In the genomic region with DNA sequence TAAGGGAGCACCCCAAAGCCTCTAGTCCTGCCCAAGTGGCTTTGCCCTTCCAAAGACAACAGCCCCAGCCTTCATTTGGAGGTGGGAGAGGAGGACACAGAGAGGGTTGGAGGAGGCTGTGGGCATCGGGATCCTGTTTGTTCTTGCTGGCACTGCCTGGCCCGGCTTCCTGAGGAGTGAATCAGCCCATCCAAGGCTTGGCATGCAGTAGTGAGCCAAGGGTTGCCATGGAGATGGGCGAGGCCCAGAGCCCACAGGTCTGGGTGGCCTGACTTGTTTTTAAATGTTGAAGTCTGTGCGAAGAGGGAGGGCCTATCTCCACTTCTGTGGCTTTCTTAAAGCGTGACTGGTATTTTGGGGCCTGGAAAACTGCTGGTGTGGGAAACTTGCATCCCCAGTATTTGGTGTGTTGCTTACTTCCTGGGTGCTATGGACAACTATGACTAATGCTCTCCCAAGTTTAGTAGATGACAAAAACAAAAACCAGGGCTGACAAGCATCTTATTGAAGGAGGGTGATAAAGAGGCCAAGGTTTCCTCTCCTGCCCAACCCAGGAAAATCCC, we compare ENCODE assay signal across 8 cellular contexts. TPM values are rescaled to one million over a fixed set of nuclear protein-coding genes. Genes with fewer than 3 reads are reported as not detected.
A peak's percentile ranks its signal among the peaks of the same experiment; 100 is the strongest.
DNase-seq lines count a peak whose midpoint lies in the region; ATAC-seq and TF ChIP-seq lines count a peak whose summit lies in the region.

No MANE protein-coding gene starts in this region.

- H4K91ac ChIP-seq in H9 (ENCODE audit: insufficient read length, low read depth, low read length), result peak overlapping the region; percentile 24

- no CpG with 5 or more reads among the region's 5 CpGs for WGBS in H9 (ENCODE audit: extremely low coverage, insufficient read length, low lambda C conversion rate)

- H3K4me3 Mint-ChIP-seq in H9 (peak overlapping the region; percentile 39 to 71; a peak in 3 of 5 replicates), T-helper 17 cell (no peak overlapping the region)
- no peak overlapping the region for H3K4me3 Mint-ChIP-seq in effector memory CD8-positive, alpha-beta T cell

- H3K27me3 ChIP-seq in H9 (ENCODE audit: insufficient read depth, low read length), result no peaks in the 10 kb centered on the region
- no peaks in the 10 kb centered on the region for H3K27me3 ChIP-seq in rectal smooth muscle tissue (ENCODE audit: control insufficient read depth, insufficient read depth, low read length)

- H2BK20ac ChIP-seq in H9 (ENCODE audit: low read depth, low read length, poor library complexity, severe bottlenecking), result no peak overlapping the region

- H3K4me3 ChIP-seq in rectal smooth muscle tissue (ENCODE audit: low read length), result peak overlapping the region; percentile 10

- no peak overlapping the region for H3K9ac ChIP-seq in H9 (ENCODE audit: extremely low read depth, insufficient read length, low read length)
- H3K9ac ChIP-seq in rectal smooth muscle tissue (ENCODE audit: low read length), result no peak overlapping the region

- H4K8ac ChIP-seq in H9 (replicated peaks; ENCODE audit: insufficient read length, low read depth, low read length), result no peak overlapping the region

- H3K27ac Mint-ChIP-seq in H9 (peak overlapping the region; percentile 98 to 100 (median 98)), T-helper 17 cell (no peak overlapping the region)
- H3K27ac Mint-ChIP-seq in effector memory CD8-positive, alpha-beta T cell, result no peak overlapping the region

- no peak overlapping the region for H3K56ac ChIP-seq in H9 (ENCODE audit: insufficient read length, low read depth, low read length)

- no peaks in the 10 kb centered on the region for H4K20me1 ChIP-seq in H9 (ENCODE audit: control insufficient read depth, insufficient read depth, insufficient read length)

- H2AK5ac ChIP-seq in H9 (ENCODE audit: insufficient read length, low read length), result no peak overlapping the region

- peak overlapping the region; percentile 53 for H3K14ac ChIP-seq in H9 (ENCODE audit: insufficient read depth, low read length)

- peaks cover 71 to 87% of the 10 kb centered on the region in 2 experiments for H3K4me1 Mint-ChIP-seq in H9
- no peaks in the 10 kb centered on the region for H3K4me1 Mint-ChIP-seq in effector memory CD8-positive, alpha-beta T cell (ENCODE audit: low read depth in 2 of 2)
- H3K4me1 Mint-ChIP-seq in T-helper 17 cell, result peaks cover 7% of the 10 kb centered on the region

- peaks cover 3% of the 10 kb centered on the region for H3K79me1 ChIP-seq in H9 (ENCODE audit: insufficient read depth, low read depth, low read length, poor library complexity, severe bottlenecking)

- DNase-seq in H9, result peak; percentile 80
- DNase-seq in SW480 (ENCODE audit: low spot score), result peak; percentile 99
- DNase-seq in glomerular visceral epithelial cell (ENCODE audit: extremely low spot score), result peak; percentile 99
- DNase-seq in effector memory CD8-positive, alpha-beta T cell, result no peak
- DNase-seq in T-helper 17 cell, result no peak

- H3K36me3 Mint-ChIP-seq in H9 (ENCODE audit: insufficient read depth in 1 of 3, low read depth in 3 of 3) (peaks cover 7 to 43% (median 24%) of the 10 kb centered on the region in 3 experiments; a peak in 6 of 7 replicates), T-helper 17 cell (ENCODE audit: low read depth) (peaks cover 6% of the 10 kb centered on the region)
- no peaks in the 10 kb centered on the region for H3K36me3 Mint-ChIP-seq in effector memory CD8-positive, alpha-beta T cell (ENCODE audit: insufficient read depth)

- no peaks in the 10 kb centered on the region for H3K9me3 Mint-ChIP-seq in H9
- no peaks in the 10 kb centered on the region for H3K9me3 Mint-ChIP-seq in effector memory CD8-positive, alpha-beta T cell

- peaks cover 15% of the 10 kb centered on the region for H3K79me2 ChIP-seq in H9 (ENCODE audit: insufficient read depth, low read length)

- peaks cover 43% of the 10 kb centered on the region; the same call in 1 of the 2 replicates for H3K4me1 ChIP-seq in H9 (ENCODE audit: insufficient read depth, low read length)
- H3K4me1 ChIP-seq in rectal smooth muscle tissue (ENCODE audit: control insufficient read depth, insufficient read depth, low read length), result peaks cover 64% of the 10 kb centered on the region

- no peak for TF ChIP-seq CTCF in H9 (conservative IDR thresholded peaks at IDR 0.05)

- no peaks in the 10 kb centered on the region for H3K36me3 ChIP-seq in rectal smooth muscle tissue (ENCODE audit: control insufficient read depth, insufficient read depth, low read length)

- H3K27ac ChIP-seq in H9 (ENCODE audit: insufficient read length, low read depth, low read length) (peak overlapping the region; percentile 97), rectal smooth muscle tissue (ENCODE audit: low read depth, low read length) (peak overlapping the region; percentile 85)

- H3K23ac ChIP-seq in H9 (ENCODE audit: insufficient read length, low read depth, low read length), result no peak overlapping the region

- H2BK120ac ChIP-seq in H9 (ENCODE audit: low read depth, low read length, poor library complexity, severe bottlenecking), result peak overlapping the region; percentile 75

- H4K5ac ChIP-seq in H9 (ENCODE audit: insufficient read length, low read depth, low read length), result no peak overlapping the region

- peak overlapping the region; percentile 78 for H3K4ac ChIP-seq in H9 (ENCODE audit: low read depth, low read length)

- no peaks in the 10 kb centered on the region; the same call in 1 of the 2 replicates for H3K27me3 Mint-ChIP-seq in H9 (ENCODE audit: low read depth)
- H3K27me3 Mint-ChIP-seq in effector memory CD8-positive, alpha-beta T cell, result peaks cover 11 to 68% of the 10 kb centered on the region in 2 donors
- peaks cover 28% of the 10 kb centered on the region for H3K27me3 Mint-ChIP-seq in T-helper 17 cell

- H3K9me3 ChIP-seq in H9 (ENCODE audit: control insufficient read depth, low read depth, low read length) (no peaks in the 10 kb centered on the region), T-helper 17 cell (ENCODE audit: control insufficient read depth, low read length, poor library complexity, severe bottlenecking) (no peaks in the 10 kb centered on the region)

- peak overlapping the region; percentile 31 for H2BK5ac ChIP-seq in H9 (ENCODE audit: insufficient read length, low read length)

- H3K18ac ChIP-seq in H9 (ENCODE audit: insufficient read length, low read depth, low read length), result peak overlapping the region; percentile 66

- H3T11ph ChIP-seq in H9 (ENCODE audit: low read length), result no peak overlapping the region

- H3K23me2 ChIP-seq in H9 (ENCODE audit: insufficient read length, low read depth, low read length, poor library complexity, severe bottlenecking), result no peaks in the 10 kb centered on the region

- peak overlapping the region; percentile 36 for H2BK12ac ChIP-seq in H9 (ENCODE audit: insufficient read length, low read depth, low read length)

- ATAC-seq in effector memory CD8-positive, alpha-beta T cell (replicated peaks), result no peak
- ATAC-seq in HG03571 (IDR thresholded peaks at IDR 0.05; ENCODE audit: unreplicated experiment) (no peak), GM21717 (IDR thresholded peaks at IDR 0.05; ENCODE audit: unreplicated experiment) (no peak), T-helper 17 cell (no peak)

- H2AFZ ChIP-seq in H9 (ENCODE audit: low read length), result no peak overlapping the region

- H3K4me2 ChIP-seq in H9 (ENCODE audit: insufficient read depth, insufficient read length, low read length), result peak overlapping the region; percentile 73

- H2BK15ac ChIP-seq in H9 (ENCODE audit: low read depth, low read length), result no peak overlapping the region

RNA-seq across cellular contexts. Expression of a gene that starts 15.8 kb away (rescaled TPM):
- total RNA-seq in H9 (2021), result 131 and 132 TPM in 2 replicates
- 10 to 100 TPM in 1 of 2 donors, 1 to 10 TPM in 1; 2.4 to 28.0 TPM for total RNA-seq in T-helper 17 cell

Comparison
In these comparisons a context has a peak if more than half of its experiments do, and no peak if none do; other contexts are left out.
1. DNase-seq: peak in H9 (single experiment), SW480 (single experiment) and glomerular visceral epithelial cell (single experiment); none in effector memory CD8-positive, alpha-beta T cell (0 of 3) and T-helper 17 cell (0 of 3).
2. H3K27ac Mint-ChIP-seq: peak in H9 (3 of 3); none in effector memory CD8-positive, alpha-beta T cell (0 of 2) and T-helper 17 cell (single experiment).
3. H3K4me3 Mint-ChIP-seq: peak in H9 (2 of 2); none in effector memory CD8-positive, alpha-beta T cell (0 of 2) and T-helper 17 cell (single experiment).